In genomic region chr5:136004436-136004835, GRCh38 we compare ENCODE assay signal across 21 cellular contexts. TPM values are rescaled to one million over a fixed set of nuclear protein-coding genes. Genes with fewer than 3 reads are reported as not detected.
DNase-seq lines count a peak whose midpoint lies in the region; ATAC-seq and TF ChIP-seq lines count a peak whose summit lies in the region.
"Had no signal": no experiment of that assay in that cellular context is flagged by ENCODE, and none has a peak within 500 bp of the region (broad histone marks: within the 10 kb centered on the region; RNA-seq: fewer than 3 reads in every experiment).

No MANE protein-coding gene starts in this region.

- no peaks in the 10 kb centered on the region for H3K36me3 Mint-ChIP-seq in HFFc6 (ENCODE audit: low read depth)
- H3K36me3 Mint-ChIP-seq: naive thymus-derived CD4-positive, alpha-beta T cell had no signal

- H3K27me3 ChIP-seq in ACC112 (ENCODE audit: insufficient read depth, low read length) (no peaks in the 10 kb centered on the region), foreskin keratinocyte (no peaks in the 10 kb centered on the region)
- H3K27me3 ChIP-seq: uterus had no signal

- H3K27me3 Mint-ChIP-seq in HFFc6 (ENCODE audit: insufficient read depth): no peaks in the 10 kb centered on the region

- no peak overlapping the region for H2AFZ ChIP-seq in ACC112 (ENCODE audit: low read length, unreplicated experiment)

- H3K4me1 Mint-ChIP-seq in HFFc6 (ENCODE audit: low read depth): peaks cover 74% of the 10 kb centered on the region

- H3K27ac Mint-ChIP-seq in HFFc6: peak overlapping the region; percentile 91
- H3K27ac Mint-ChIP-seq: activated CD8-positive, alpha-beta T cell treated with anti-CD3 and anti-CD28 coated beads, Interleukin-2, amount 10 ng/mL, durations not matched to agents 7 days and 5 days; naive thymus-derived CD4-positive, alpha-beta T cell had no signal

- H3K4me1 ChIP-seq in ACC112 (ENCODE audit: control insufficient read depth, insufficient read depth, low read length, unreplicated experiment) (peaks cover 67% of the 10 kb centered on the region), foreskin keratinocyte (peaks cover 34% of the 10 kb centered on the region)
- H3K4me1 ChIP-seq: adrenal gland, Caco-2, prostate gland, uterus had no signal

- H3K27ac ChIP-seq in ACC112 (ENCODE audit: low read depth, low read length) (peak overlapping the region; percentile 98), foreskin keratinocyte (peak overlapping the region; percentile 17)
- H3K27ac ChIP-seq: adrenal gland, coronary artery, left ventricle myocardium inferior, prostate gland, uterus, VCaP had no signal

- DNase-seq in HFFc6 (peak; percentile 89), amniotic epithelial cell (ENCODE audit: low read depth) (peak; percentile 98), foreskin keratinocyte (peak; percentile 91 to 95), NCI-H1105 treated with DMSO at 0.1 percent for 48 hours (lab: John Stamatoyannopoulos, UW) (no peak), SKM-1 treated with dmso at 0.1 percent for 144 hours (lab: John Stamatoyannopoulos, UW; ENCODE audit: unreplicated experiment) (no peak), NCI-H2196 (lab: John Stamatoyannopoulos, UW; ENCODE audit: unreplicated experiment) (no peak)
- DNase-seq: activated CD8-positive, alpha-beta T cell treated with anti-CD3 and anti-CD28 coated beads, Interleukin-2, amount 10 ng/mL, durations not matched to agents 7 days and 5 days; adrenal gland; Caco-2; erythroblast; KBM-7; left ventricle myocardium inferior; naive thymus-derived CD4-positive, alpha-beta T cell; NCI-H1417 treated with DMSO at 0.1 percent for 48 hours; NCI-H446; uterus had no signal

- H3K9me3 Mint-ChIP-seq in HFFc6: no peaks in the 10 kb centered on the region

- peak overlapping the region; percentile 63; the same call in 1 of the 2 replicates for H3K4me3 Mint-ChIP-seq in HFFc6
- H3K4me3 Mint-ChIP-seq: activated CD8-positive, alpha-beta T cell treated with anti-CD3 and anti-CD28 coated beads, Interleukin-2, amount 10 ng/mL, durations not matched to agents 7 days and 5 days; naive thymus-derived CD4-positive, alpha-beta T cell had no signal

- H3K79me2 ChIP-seq in ACC112 (ENCODE audit: control insufficient read depth, insufficient read depth, low read length, unreplicated experiment): no peaks in the 10 kb centered on the region

- peak; percentile 77 for ATAC-seq in foreskin keratinocyte
- ATAC-seq in HG03442 (IDR thresholded peaks at IDR 0.05; ENCODE audit: unreplicated experiment): no peak
- ATAC-seq: activated CD8-positive, alpha-beta T cell treated with anti-CD3 and anti-CD28 coated beads, Interleukin-2, amount 10 ng/mL, durations not matched to agents 7 days and 5 days; naive thymus-derived CD4-positive, alpha-beta T cell had no signal

- no peak overlapping the region for H3K4me3 ChIP-seq in ACC112 (ENCODE audit: low read depth, low read length)
- H3K4me3 ChIP-seq: adrenal gland, coronary artery, left ventricle myocardium inferior, prostate gland, uterus had no signal

- TF ChIP-seq CTCF in HFFc6 (IDR thresholded peaks at IDR 0.05) (no peak), foreskin keratinocyte (conservative IDR thresholded peaks at IDR 0.05) (no peak)

- no peaks in the 10 kb centered on the region for H3K36me3 ChIP-seq in ACC112 (ENCODE audit: insufficient read depth, low read length)
- H3K36me3 ChIP-seq: adrenal gland, left ventricle myocardium inferior, prostate gland, uterus had no signal

RNA-seq across cellular contexts. Expression of gene TGFBI, which starts 24.4 kb away (rescaled TPM):
- 100 to 1,000 TPM; 529 to 911 (median 784) TPM for total RNA-seq in HFFc6 (2021; fragmentation: NEBNext Ultra II Directional; extraction: Animal tissue kit (Norgen Biotek cat#: 25700))
- total RNA-seq in foreskin keratinocyte: 86.9 and 143 TPM in 2 replicates
- polyA plus RNA-seq in foreskin keratinocyte: 77.4 and 131 TPM in 2 replicates
- total RNA-seq: activated CD8-positive, alpha-beta T cell treated with anti-CD3 and anti-CD28 coated beads, Interleukin-2, amount 10 ng/mL, durations not matched to agents 7 days and 5 days had no signal

RNA-seq across cellular contexts. Expression of gene LECT2, which starts 49.7 kb away (rescaled TPM):
- total RNA-seq in HFFc6 (2021; fragmentation: NEBNext Ultra II Directional; extraction: Animal tissue kit (Norgen Biotek cat#: 25700)): not detected
- total RNA-seq in foreskin keratinocyte: not detected in 2 replicates
- polyA plus RNA-seq in foreskin keratinocyte: not detected in 2 replicates
- total RNA-seq: activated CD8-positive, alpha-beta T cell treated with anti-CD3 and anti-CD28 coated beads, Interleukin-2, amount 10 ng/mL, durations not matched to agents 7 days and 5 days; adrenal gland; left ventricle myocardium inferior; naive thymus-derived CD4-positive, alpha-beta T cell; prostate gland; uterus had no signal
- polyA plus RNA-seq: adrenal gland; naive thymus-derived CD4-positive, alpha-beta T cell had no signal

Comparison
In these comparisons a context has a peak if more than half of its experiments do, and no peak if none do; other contexts are left out.
1. DNase-seq: peak in HFFc6 (single experiment), amniotic epithelial cell (single experiment) and foreskin keratinocyte (2 of 2); none in NCI-H1105 treated with DMSO at 0.1 percent for 48 hours (single experiment), SKM-1 treated with dmso at 0.1 percent for 144 hours (single experiment) and NCI-H2196 (single experiment).